18 cellular contexts compared by ENCODE assay signal in the genomic region with DNA sequence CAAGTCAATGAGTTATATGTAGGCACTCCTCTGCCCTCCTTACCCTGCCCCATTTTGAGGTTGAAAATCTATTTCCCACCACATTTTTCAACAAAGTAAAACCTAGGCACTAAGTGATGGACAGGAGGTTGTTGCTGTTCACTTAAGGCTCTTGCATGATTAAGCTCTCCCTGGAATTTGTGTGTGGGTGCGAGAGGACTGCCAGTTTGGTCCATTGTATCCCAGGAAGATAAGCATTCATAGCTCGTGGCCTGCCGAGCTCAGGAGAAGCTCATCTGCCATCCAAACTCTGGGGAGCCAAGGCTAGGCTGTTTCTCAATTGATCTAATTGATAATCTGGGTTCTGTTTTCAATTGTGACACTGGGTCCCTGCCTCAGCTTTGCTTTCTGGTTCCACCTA. TPM values are rescaled to one million over a fixed set of nuclear protein-coding genes. Genes with fewer than 3 reads are reported as not detected.
DNase-seq lines count a peak whose midpoint lies in the region; ATAC-seq, FAIRE-seq and TF ChIP-seq lines count a peak whose summit lies in the region.
"Had no signal": no experiment of that assay in that cellular context is flagged by ENCODE, and none has a peak within 500 bp of the region (broad histone marks: within the 10 kb centered on the region; RNA-seq: fewer than 3 reads in every experiment).

No MANE protein-coding gene starts in this region.

- H3F3A ChIP-seq in GM23248 (ENCODE audit: insufficient read depth): peaks cover 14% of the 10 kb centered on the region; the same call in 1 of the 2 replicates

- no peaks in the 10 kb centered on the region for H3K79me2 ChIP-seq in GM23248 (ENCODE audit: insufficient read depth)
- no peaks in the 10 kb centered on the region for H3K79me2 ChIP-seq in astrocyte (ENCODE audit: insufficient read depth, low read length)

- H4K20me1 ChIP-seq in GM23248 (ENCODE audit: insufficient read depth) (no peaks in the 10 kb centered on the region), astrocyte (ENCODE audit: insufficient read depth, low read length) (no peaks in the 10 kb centered on the region)

- H3K4me2 ChIP-seq in GM23248 (ENCODE audit: unreplicated experiment) (no peak overlapping the region), astrocyte (ENCODE audit: low read length) (no peak overlapping the region)
- H3K4me2 ChIP-seq: A549 had no signal

- FAIRE-seq in astrocyte (lab: Jason Lieb, UNC): no peak
- FAIRE-seq: A549, GM12892, HTR-8/SVneo had no signal

- H3K4me1 Mint-ChIP-seq in astrocyte (ENCODE audit: low read depth, unreplicated experiment): peaks cover 10% of the 10 kb centered on the region
- H3K4me1 Mint-ChIP-seq in stimulated activated memory B cell treated with anti-CD40 and anti-IgM and Interleukin-4, amounts not matched to agents 10 μg/mL and 1 μg/mL and 100 μg/mL, for 72 hours: peaks cover 37% of the 10 kb centered on the region

- no peak overlapping the region for H2AFZ ChIP-seq in GM23248
- no peak overlapping the region for H2AFZ ChIP-seq in astrocyte (ENCODE audit: low read depth, low read length)

- peak; percentile 31 for DNase-seq in GM23248
- peak; percentile 61 for DNase-seq in astrocyte (ENCODE audit: low read depth)
- DNase-seq in fibroblast of the aortic adventitia (ENCODE audit: low read depth): peak; percentile 46
- DNase-seq in DMS53 (lab: John Stamatoyannopoulos, UW): no peak
- no peak for DNase-seq in HAP-1 (ENCODE audit: low spot score in 2 of 2)
- no peak for DNase-seq in NCI-H510A (lab: John Stamatoyannopoulos, UW)
- DNase-seq: Calu3, H7, NCI-H2029, NCI-H446 treated with DMSO at 0.1 percent for 48 hours, NCI-H526 treated with DMSO at 0.1 percent for 48 hours, Right ventricle myocardium superior, RPMI8226 had no signal

- H3K4me3 ChIP-seq in GM23248 (no peak overlapping the region), astrocyte (ENCODE audit: insufficient read depth, low read depth, low read length) (no peak overlapping the region), fibroblast of the aortic adventitia (ENCODE audit: low read depth, low read length) (no peak overlapping the region), HAP-1 (no peak overlapping the region)
- H3K4me3 ChIP-seq: A549, SJSA1 had no signal

- H3K9ac ChIP-seq in GM23248 (no peak overlapping the region), astrocyte (ENCODE audit: low read length) (no peak overlapping the region)

- no peaks in the 10 kb centered on the region for H3K9me2 ChIP-seq in GM23248 (ENCODE audit: insufficient read depth)

- H3K27ac ChIP-seq in GM23248: no peak overlapping the region
- no peak overlapping the region for H3K27ac ChIP-seq in astrocyte (ENCODE audit: low read depth, low read length)
- H3K27ac ChIP-seq: A549, SJSA1 had no signal

- no peaks in the 10 kb centered on the region for H3K9me3 ChIP-seq in GM23248 (ENCODE audit: low read depth)
- H3K9me3 ChIP-seq in astrocyte (ENCODE audit: insufficient read depth, low read depth, low read length): no peaks in the 10 kb centered on the region
- no peaks in the 10 kb centered on the region for H3K9me3 ChIP-seq in HAP-1
- H3K9me3 ChIP-seq: A549, SJSA1 had no signal

- no peak overlapping the region for H3K4me3 Mint-ChIP-seq in astrocyte (ENCODE audit: unreplicated experiment)
- no peak overlapping the region for H3K4me3 Mint-ChIP-seq in stimulated activated memory B cell treated with anti-CD40 and anti-IgM and Interleukin-4, amounts not matched to agents 10 μg/mL and 1 μg/mL and 100 μg/mL, for 72 hours

- no peak for ATAC-seq in stimulated activated memory B cell treated with anti-CD40 and anti-IgM and Interleukin-4, amounts not matched to agents 10 μg/mL and 1 μg/mL and 100 μg/mL, for 72 hours
- ATAC-seq: A549 had no signal

- peaks cover 8% of the 10 kb centered on the region for H3K9me3 Mint-ChIP-seq in astrocyte (ENCODE audit: unreplicated experiment)
- H3K9me3 Mint-ChIP-seq in stimulated activated memory B cell treated with anti-CD40 and anti-IgM and Interleukin-4, amounts not matched to agents 10 μg/mL and 1 μg/mL and 100 μg/mL, for 72 hours: peaks cover 2% of the 10 kb centered on the region

- H3K27me3 ChIP-seq in GM23248 (replicated peaks; ENCODE audit: insufficient read depth) (no peaks in the 10 kb centered on the region), astrocyte (ENCODE audit: insufficient read depth, low read length) (no peaks in the 10 kb centered on the region), HAP-1 (ENCODE audit: low read depth) (no peaks in the 10 kb centered on the region)
- H3K27me3 ChIP-seq: SJSA1 had no signal

- H3K4me1 ChIP-seq in GM23248 (ENCODE audit: insufficient read depth): no peaks in the 10 kb centered on the region
- H3K4me1 ChIP-seq in astrocyte (ENCODE audit: insufficient read depth, low read length): peaks cover 12% of the 10 kb centered on the region
- H3K4me1 ChIP-seq in HAP-1: peaks cover 18% of the 10 kb centered on the region
- H3K4me1 ChIP-seq: A549 had no signal

- H3K27ac Mint-ChIP-seq in astrocyte (ENCODE audit: unreplicated experiment): no peak overlapping the region
- peak overlapping the region; percentile 34 for H3K27ac Mint-ChIP-seq in stimulated activated memory B cell treated with anti-CD40 and anti-IgM and Interleukin-4, amounts not matched to agents 10 μg/mL and 1 μg/mL and 100 μg/mL, for 72 hours

- H3K27me3 Mint-ChIP-seq in astrocyte (ENCODE audit: low read depth, unreplicated experiment): peaks cover 2% of the 10 kb centered on the region
- H3K27me3 Mint-ChIP-seq in stimulated activated memory B cell treated with anti-CD40 and anti-IgM and Interleukin-4, amounts not matched to agents 10 μg/mL and 1 μg/mL and 100 μg/mL, for 72 hours: no peaks in the 10 kb centered on the region

- 52 to 66% methylated on average over 3 of the region's 3 CpGs for WGBS in GM23248 (ENCODE audit: low coverage in 1 of 2, low lambda C conversion rate in 2 of 2, missing lambda C conversion rate in 2 of 2), 2 experiments

- TF ChIP-seq CTCF in astrocyte (IDR thresholded peaks at IDR 0.05; ENCODE audit: insufficient read depth, low read depth, low read length): no peak
- TF ChIP-seq CTCF in fibroblast of the aortic adventitia (IDR thresholded peaks at IDR 0.05; ENCODE audit: insufficient read depth, low read length): no peak

- in situ Hi-C loops in GM23248 (cut with MboI) (loop anchor here (10.0 kb wide), 1 partner anchor 278 kb away; no protein-coding TSS in a partner anchor), HAP-1 (cut with MboI; ENCODE audit: low sequenced_read_pairs) (no loop called here)

- H3K36me3 Mint-ChIP-seq in astrocyte (ENCODE audit: low read depth, unreplicated experiment): no peaks in the 10 kb centered on the region
- H3K36me3 Mint-ChIP-seq in stimulated activated memory B cell treated with anti-CD40 and anti-IgM and Interleukin-4, amounts not matched to agents 10 μg/mL and 1 μg/mL and 100 μg/mL, for 72 hours: no peaks in the 10 kb centered on the region

- H3K36me3 ChIP-seq in GM23248 (ENCODE audit: low read depth) (no peaks in the 10 kb centered on the region), astrocyte (ENCODE audit: insufficient read depth, low read length) (no peaks in the 10 kb centered on the region), HAP-1 (replicated peaks) (no peaks in the 10 kb centered on the region)
- H3K36me3 ChIP-seq: SJSA1 had no signal

RNA-seq across cellular contexts. Expression of a gene that starts 4.7 kb away (rescaled TPM):
- total RNA-seq in GM23248 (2014; rRNA removed; shearing (Covaris generic)): 107 and 115 TPM in 2 replicates
- 19.9 and 20.3 TPM in 2 replicates for polyA plus RNA-seq in GM23248 (2016; fragmentation: Nextera tagmentation; extraction: Ambion mirVana)
- total RNA-seq in astrocyte (204 and 231 TPM in 2 replicates), fibroblast of the aortic adventitia (ENCODE audit: low replicate concordance) (193 and 208 TPM in 2 replicates)

Comparison
In these comparisons a context has a peak if more than half of its experiments do, and no peak if none do; other contexts are left out.
1. DNase-seq: peak in GM23248 (single experiment), astrocyte (single experiment) and fibroblast of the aortic adventitia (single experiment); none in DMS53 (single experiment), HAP-1 (0 of 2) and NCI-H510A (single experiment).